Comparison of ENCODE assay signal across 1 cellular context in the genomic region with DNA sequence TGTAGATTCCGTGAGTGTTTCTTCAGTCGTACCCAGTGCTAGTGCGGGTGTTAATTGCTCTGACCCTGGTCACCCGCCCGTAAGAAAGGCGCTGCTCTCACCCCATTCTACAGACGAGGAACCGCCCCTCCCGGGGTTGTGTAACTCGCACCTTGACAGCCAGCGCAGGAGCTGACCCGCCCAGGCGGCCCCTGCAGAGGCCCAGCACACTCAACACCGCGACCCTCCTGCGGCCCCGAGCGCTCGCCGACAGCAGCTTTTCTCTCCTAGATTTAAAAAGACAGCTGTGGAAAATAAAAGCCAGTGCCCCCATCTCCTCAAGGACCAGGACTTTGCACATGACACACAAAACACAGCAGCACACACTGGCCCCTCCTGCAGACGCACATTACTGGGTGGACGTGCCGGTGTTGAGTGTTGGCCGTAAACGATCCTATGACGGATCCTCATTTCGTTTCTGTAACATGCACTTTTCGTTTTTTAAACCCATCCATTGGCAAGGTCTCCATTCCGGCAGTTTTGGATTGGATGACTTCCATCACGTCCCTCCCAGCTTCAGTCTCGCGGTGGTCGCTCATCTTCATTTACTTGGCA.
TF ChIP-seq lines count a peak whose summit lies in the region.

No MANE protein-coding gene starts in this region.

TF ChIP-seq in HepG2, 621 proteins besides CTCF, POLR2A, EP300 and RAD21 (continued from another document and continues in another):
- TF ChIP-seq, protein P1, sequence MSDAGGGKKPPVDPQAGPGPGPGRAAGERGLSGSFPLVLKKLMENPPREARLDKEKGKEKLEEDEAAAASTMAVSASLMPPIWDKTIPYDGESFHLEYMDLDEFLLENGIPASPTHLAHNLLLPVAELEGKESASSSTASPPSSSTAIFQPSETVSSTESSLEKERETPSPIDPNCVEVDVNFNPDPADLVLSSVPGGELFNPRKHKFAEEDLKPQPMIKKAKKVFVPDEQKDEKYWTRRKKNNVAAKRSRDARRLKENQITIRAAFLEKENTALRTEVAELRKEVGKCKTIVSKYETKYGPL (CRISPR knock-in tag; IDR thresholded peaks at IDR 0.05) = peak; percentile 87; the same call in 1 of the 2 replicates
- TF ChIP-seq, protein P2, sequence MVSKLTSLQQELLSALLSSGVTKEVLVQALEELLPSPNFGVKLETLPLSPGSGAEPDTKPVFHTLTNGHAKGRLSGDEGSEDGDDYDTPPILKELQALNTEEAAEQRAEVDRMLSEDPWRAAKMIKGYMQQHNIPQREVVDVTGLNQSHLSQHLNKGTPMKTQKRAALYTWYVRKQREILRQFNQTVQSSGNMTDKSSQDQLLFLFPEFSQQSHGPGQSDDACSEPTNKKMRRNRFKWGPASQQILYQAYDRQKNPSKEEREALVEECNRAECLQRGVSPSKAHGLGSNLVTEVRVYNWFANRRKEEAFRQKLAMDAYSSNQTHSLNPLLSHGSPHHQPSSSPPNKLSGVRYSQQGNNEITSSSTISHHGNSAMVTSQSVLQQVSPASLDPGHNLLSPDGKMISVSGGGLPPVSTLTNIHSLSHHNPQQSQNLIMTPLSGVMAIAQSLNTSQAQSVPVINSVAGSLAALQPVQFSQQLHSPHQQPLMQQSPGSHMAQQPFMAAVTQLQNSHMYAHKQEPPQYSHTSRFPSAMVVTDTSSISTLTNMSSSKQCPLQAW (CRISPR knock-in tag; IDR thresholded peaks at IDR 0.05) = peak; percentile 62; the same call in 1 of the 2 replicates
- TF ChIP-seq MEF2D (CRISPR knock-in tag; IDR thresholded peaks at IDR 0.05) (0 out of 2 replicates have a peak, but pooled peaks have one; percentile 28), JUNB (CRISPR knock-in tag; IDR thresholded peaks at IDR 0.05; ENCODE audit: borderline replicate concordance) (no peak), ZNF549 (CRISPR knock-in tag; IDR thresholded peaks at IDR 0.05) (no peak), ELF3 (CRISPR knock-in tag; IDR thresholded peaks at IDR 0.05) (no peak), CEBPB (IDR thresholded peaks at IDR 0.05; ENCODE audit: borderline replicate concordance, low read depth, low read length) (peak; percentile 51; the same call in 1 of the 2 replicates), KMT2B (CRISPR knock-in tag; IDR thresholded peaks at IDR 0.05) (no peak), SMC3 (IDR thresholded peaks at IDR 0.05; ENCODE audit: low read length) (no peak), CEBPG (CRISPR knock-in tag; IDR thresholded peaks at IDR 0.05) (peak; percentile 57), ZNF292 (CRISPR knock-in tag; IDR thresholded peaks at IDR 0.05; ENCODE audit: borderline replicate concordance, low read depth) (0 out of 2 replicates have a peak, but pooled peaks have one; percentile 38), RBM39 (IDR thresholded peaks at IDR 0.05; ENCODE audit: low read depth, low read length, poor library complexity, severe bottlenecking) (peak; percentile 4), PAX8 (CRISPR knock-in tag; IDR thresholded peaks at IDR 0.05; ENCODE audit: borderline replicate concordance) (no peak), NRL (CRISPR knock-in tag; IDR thresholded peaks at IDR 0.05; ENCODE audit: borderline replicate concordance) (peak; percentile 76; the same call in 1 of the 2 replicates), HNF4G (IDR thresholded peaks at IDR 0.05; ENCODE audit: borderline replicate concordance, low read depth, low read length) (peak; percentile 3; the same call in 1 of the 2 replicates), HNF4G (CRISPR knock-in tag; IDR thresholded peaks at IDR 0.05; ENCODE audit: borderline replicate concordance, low read depth) (no peak), ZNF879 (CRISPR knock-in tag; IDR thresholded peaks at IDR 0.05) (no peak), NCOR1 (IDR thresholded peaks at IDR 0.05; ENCODE audit: borderline replicate concordance, low read length) (no peak), ZNF501 (CRISPR knock-in tag; IDR thresholded peaks at IDR 0.05) (peak; percentile 66; the same call in 1 of the 2 replicates), NONO (IDR thresholded peaks at IDR 0.05) (no peak), NONO (CRISPR knock-in tag; conservative IDR thresholded peaks at IDR 0.05) (no peak), ZNF616 (CRISPR knock-in tag; IDR thresholded peaks at IDR 0.05; ENCODE audit: low read depth) (no peak), HIVEP1 (CRISPR knock-in tag; IDR thresholded peaks at IDR 0.05) (peak; percentile 22; the same call in 1 of the 2 replicates), MAFK (conservative IDR thresholded peaks at IDR 0.05 in 1 of 2, IDR thresholded peaks at IDR 0.05 in 1 of 2; ENCODE audit: low read length in 2 of 2) (no peak), RARA (CRISPR knock-in tag; IDR thresholded peaks at IDR 0.05) (no peak), SKI (IDR thresholded peaks at IDR 0.05; ENCODE audit: partially characterized antibody) (no peak), HNF4A (CRISPR knock-in tag; IDR thresholded peaks at IDR 0.05) (peak; percentile 33; the same call in 1 of the 2 replicates)
- TF ChIP-seq, protein P3, sequence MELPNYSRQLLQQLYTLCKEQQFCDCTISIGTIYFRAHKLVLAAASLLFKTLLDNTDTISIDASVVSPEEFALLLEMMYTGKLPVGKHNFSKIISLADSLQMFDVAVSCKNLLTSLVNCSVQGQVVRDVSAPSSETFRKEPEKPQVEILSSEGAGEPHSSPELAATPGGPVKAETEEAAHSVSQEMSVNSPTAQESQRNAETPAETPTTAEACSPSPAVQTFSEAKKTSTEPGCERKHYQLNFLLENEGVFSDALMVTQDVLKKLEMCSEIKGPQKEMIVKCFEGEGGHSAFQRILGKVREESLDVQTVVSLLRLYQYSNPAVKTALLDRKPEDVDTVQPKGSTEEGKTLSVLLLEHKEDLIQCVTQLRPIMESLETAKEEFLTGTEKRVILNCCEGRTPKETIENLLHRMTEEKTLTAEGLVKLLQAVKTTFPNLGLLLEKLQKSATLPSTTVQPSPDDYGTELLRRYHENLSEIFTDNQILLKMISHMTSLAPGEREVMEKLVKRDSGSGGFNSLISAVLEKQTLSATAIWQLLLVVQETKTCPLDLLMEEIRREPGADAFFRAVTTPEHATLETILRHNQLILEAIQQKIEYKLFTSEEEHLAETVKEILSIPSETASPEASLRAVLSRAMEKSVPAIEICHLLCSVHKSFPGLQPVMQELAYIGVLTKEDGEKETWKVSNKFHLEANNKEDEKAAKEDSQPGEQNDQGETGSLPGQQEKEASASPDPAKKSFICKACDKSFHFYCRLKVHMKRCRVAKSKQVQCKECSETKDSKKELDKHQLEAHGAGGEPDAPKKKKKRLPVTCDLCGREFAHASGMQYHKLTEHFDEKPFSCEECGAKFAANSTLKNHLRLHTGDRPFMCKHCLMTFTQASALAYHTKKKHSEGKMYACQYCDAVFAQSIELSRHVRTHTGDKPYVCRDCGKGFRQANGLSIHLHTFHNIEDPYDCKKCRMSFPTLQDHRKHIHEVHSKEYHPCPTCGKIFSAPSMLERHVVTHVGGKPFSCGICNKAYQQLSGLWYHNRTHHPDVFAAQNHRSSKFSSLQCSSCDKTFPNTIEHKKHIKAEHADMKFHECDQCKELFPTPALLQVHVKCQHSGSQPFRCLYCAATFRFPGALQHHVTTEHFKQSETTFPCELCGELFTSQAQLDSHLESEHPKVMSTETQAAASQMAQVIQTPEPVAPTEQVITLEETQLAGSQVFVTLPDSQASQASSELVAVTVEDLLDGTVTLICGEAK (IDR thresholded peaks at IDR 0.05) = no peak
- TF ChIP-seq, protein P3 (CRISPR knock-in tag; IDR thresholded peaks at IDR 0.05) = 0 out of 2 replicates have a peak, but pooled peaks have one; percentile 31
- TF ChIP-seq, protein P4, sequence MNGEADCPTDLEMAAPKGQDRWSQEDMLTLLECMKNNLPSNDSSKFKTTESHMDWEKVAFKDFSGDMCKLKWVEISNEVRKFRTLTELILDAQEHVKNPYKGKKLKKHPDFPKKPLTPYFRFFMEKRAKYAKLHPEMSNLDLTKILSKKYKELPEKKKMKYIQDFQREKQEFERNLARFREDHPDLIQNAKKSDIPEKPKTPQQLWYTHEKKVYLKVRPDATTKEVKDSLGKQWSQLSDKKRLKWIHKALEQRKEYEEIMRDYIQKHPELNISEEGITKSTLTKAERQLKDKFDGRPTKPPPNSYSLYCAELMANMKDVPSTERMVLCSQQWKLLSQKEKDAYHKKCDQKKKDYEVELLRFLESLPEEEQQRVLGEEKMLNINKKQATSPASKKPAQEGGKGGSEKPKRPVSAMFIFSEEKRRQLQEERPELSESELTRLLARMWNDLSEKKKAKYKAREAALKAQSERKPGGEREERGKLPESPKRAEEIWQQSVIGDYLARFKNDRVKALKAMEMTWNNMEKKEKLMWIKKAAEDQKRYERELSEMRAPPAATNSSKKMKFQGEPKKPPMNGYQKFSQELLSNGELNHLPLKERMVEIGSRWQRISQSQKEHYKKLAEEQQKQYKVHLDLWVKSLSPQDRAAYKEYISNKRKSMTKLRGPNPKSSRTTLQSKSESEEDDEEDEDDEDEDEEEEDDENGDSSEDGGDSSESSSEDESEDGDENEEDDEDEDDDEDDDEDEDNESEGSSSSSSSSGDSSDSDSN (CRISPR knock-in tag; IDR thresholded peaks at IDR 0.05) = peak; percentile 32; the same call in 1 of the 2 replicates
- TF ChIP-seq, protein P5, sequence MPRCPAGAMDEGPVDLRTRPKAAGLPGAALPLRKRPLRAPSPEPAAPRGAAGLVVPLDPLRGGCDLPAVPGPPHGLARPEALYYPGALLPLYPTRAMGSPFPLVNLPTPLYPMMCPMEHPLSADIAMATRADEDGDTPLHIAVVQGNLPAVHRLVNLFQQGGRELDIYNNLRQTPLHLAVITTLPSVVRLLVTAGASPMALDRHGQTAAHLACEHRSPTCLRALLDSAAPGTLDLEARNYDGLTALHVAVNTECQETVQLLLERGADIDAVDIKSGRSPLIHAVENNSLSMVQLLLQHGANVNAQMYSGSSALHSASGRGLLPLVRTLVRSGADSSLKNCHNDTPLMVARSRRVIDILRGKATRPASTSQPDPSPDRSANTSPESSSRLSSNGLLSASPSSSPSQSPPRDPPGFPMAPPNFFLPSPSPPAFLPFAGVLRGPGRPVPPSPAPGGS (CRISPR knock-in tag; IDR thresholded peaks at IDR 0.05) = 0 out of 2 replicates have a peak, but pooled peaks have one; percentile 45
- TF ChIP-seq, protein P6, sequence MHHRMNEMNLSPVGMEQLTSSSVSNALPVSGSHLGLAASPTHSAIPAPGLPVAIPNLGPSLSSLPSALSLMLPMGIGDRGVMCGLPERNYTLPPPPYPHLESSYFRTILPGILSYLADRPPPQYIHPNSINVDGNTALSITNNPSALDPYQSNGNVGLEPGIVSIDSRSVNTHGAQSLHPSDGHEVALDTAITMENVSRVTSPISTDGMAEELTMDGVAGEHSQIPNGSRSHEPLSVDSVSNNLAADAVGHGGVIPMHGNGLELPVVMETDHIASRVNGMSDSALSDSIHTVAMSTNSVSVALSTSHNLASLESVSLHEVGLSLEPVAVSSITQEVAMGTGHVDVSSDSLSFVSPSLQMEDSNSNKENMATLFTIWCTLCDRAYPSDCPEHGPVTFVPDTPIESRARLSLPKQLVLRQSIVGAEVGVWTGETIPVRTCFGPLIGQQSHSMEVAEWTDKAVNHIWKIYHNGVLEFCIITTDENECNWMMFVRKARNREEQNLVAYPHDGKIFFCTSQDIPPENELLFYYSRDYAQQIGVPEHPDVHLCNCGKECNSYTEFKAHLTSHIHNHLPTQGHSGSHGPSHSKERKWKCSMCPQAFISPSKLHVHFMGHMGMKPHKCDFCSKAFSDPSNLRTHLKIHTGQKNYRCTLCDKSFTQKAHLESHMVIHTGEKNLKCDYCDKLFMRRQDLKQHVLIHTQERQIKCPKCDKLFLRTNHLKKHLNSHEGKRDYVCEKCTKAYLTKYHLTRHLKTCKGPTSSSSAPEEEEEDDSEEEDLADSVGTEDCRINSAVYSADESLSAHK (CRISPR knock-in tag; IDR thresholded peaks at IDR 0.05; ENCODE audit: borderline replicate concordance) = no peak
